Comparison of ENCODE assay signal across 1 cellular context in the genomic region with DNA sequence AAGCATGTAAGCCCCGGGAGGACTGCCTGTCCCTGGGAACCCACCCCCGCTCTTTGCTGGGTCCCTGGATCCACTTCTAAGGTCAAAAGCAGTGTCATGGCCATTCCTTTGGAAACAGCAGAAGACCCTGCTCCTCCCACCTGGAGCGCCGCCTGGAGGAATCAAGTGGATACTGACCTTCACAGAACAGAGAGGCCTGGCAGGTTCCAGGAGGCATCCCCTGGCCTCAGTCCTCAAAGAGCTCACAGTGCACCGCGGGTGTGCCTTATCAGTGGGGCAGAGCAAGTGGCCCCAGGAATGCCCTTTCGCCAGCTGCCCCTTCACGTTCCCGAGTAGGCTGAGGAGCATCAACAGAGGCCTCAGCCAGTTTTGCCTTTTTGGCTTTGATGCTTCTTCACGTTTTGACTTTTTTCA.
TF ChIP-seq lines count a peak whose summit lies in the region.

No MANE protein-coding gene starts in this region.

TF ChIP-seq in HepG2, 621 proteins besides CTCF, POLR2A, EP300 and RAD21 (continued from another document):
- TF ChIP-seq, protein P1, sequence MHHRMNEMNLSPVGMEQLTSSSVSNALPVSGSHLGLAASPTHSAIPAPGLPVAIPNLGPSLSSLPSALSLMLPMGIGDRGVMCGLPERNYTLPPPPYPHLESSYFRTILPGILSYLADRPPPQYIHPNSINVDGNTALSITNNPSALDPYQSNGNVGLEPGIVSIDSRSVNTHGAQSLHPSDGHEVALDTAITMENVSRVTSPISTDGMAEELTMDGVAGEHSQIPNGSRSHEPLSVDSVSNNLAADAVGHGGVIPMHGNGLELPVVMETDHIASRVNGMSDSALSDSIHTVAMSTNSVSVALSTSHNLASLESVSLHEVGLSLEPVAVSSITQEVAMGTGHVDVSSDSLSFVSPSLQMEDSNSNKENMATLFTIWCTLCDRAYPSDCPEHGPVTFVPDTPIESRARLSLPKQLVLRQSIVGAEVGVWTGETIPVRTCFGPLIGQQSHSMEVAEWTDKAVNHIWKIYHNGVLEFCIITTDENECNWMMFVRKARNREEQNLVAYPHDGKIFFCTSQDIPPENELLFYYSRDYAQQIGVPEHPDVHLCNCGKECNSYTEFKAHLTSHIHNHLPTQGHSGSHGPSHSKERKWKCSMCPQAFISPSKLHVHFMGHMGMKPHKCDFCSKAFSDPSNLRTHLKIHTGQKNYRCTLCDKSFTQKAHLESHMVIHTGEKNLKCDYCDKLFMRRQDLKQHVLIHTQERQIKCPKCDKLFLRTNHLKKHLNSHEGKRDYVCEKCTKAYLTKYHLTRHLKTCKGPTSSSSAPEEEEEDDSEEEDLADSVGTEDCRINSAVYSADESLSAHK (CRISPR knock-in tag; IDR thresholded peaks at IDR 0.05; ENCODE audit: borderline replicate concordance): no peak
- TF ChIP-seq KDM3A (CRISPR knock-in tag; IDR thresholded peaks at IDR 0.05; ENCODE audit: low read depth) (no peak), ZNF354B (CRISPR knock-in tag; IDR thresholded peaks at IDR 0.05) (no peak), KDM6A (CRISPR knock-in tag; IDR thresholded peaks at IDR 0.05; ENCODE audit: low read depth) (no peak), ZNF432 (CRISPR knock-in tag; IDR thresholded peaks at IDR 0.05; ENCODE audit: borderline replicate concordance) (no peak), U2AF2 (IDR thresholded peaks at IDR 0.05; ENCODE audit: low read depth, low read length) (no peak), CBX5 (CRISPR knock-in tag; IDR thresholded peaks at IDR 0.05; ENCODE audit: borderline replicate concordance) (peak; percentile 66; the same call in 1 of the 2 replicates), SMAD3 (CRISPR knock-in tag; IDR thresholded peaks at IDR 0.05) (peak; percentile 33; the same call in 1 of the 2 replicates), HNRNPH1 (optimal IDR thresholded peaks at IDR 0.05; ENCODE audit: low read depth, low read length) (no peak), NCOA2 (CRISPR knock-in tag; IDR thresholded peaks at IDR 0.05) (no peak), ZBTB1 (CRISPR knock-in tag; IDR thresholded peaks at IDR 0.05; ENCODE audit: borderline replicate concordance) (no peak), ZNF138 (CRISPR knock-in tag; IDR thresholded peaks at IDR 0.05; ENCODE audit: low read depth) (0 out of 2 replicates have a peak, but pooled peaks have one; percentile 55), ASH2L (IDR thresholded peaks at IDR 0.05; ENCODE audit: insufficient read length, low read depth, low read length) (no peak), CHD4 (IDR thresholded peaks at IDR 0.05; ENCODE audit: borderline replicate concordance, low read length) (0 out of 2 replicates have a peak, but pooled peaks have one; percentile 27)
- TF ChIP-seq, protein P2, sequence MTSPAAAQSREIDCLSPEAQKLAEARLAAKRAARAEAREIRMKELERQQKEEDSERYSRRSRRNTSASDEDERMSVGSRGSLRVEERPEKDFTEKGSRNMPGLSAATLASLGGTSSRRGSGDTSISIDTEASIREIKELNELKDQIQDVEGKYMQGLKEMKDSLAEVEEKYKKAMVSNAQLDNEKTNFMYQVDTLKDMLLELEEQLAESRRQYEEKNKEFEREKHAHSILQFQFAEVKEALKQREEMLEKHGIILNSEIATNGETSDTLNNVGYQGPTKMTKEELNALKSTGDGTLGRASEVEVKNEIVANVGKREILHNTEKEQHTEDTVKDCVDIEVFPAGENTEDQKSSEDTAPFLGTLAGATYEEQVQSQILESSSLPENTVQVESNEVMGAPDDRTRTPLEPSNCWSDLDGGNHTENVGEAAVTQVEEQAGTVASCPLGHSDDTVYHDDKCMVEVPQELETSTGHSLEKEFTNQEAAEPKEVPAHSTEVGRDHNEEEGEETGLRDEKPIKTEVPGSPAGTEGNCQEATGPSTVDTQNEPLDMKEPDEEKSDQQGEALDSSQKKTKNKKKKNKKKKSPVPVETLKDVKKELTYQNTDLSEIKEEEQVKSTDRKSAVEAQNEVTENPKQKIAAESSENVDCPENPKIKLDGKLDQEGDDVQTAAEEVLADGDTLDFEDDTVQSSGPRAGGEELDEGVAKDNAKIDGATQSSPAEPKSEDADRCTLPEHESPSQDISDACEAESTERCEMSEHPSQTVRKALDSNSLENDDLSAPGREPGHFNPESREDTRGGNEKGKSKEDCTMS (CRISPR knock-in tag; conservative IDR thresholded peaks at IDR 0.05): no peak
- TF ChIP-seq, protein P3, sequence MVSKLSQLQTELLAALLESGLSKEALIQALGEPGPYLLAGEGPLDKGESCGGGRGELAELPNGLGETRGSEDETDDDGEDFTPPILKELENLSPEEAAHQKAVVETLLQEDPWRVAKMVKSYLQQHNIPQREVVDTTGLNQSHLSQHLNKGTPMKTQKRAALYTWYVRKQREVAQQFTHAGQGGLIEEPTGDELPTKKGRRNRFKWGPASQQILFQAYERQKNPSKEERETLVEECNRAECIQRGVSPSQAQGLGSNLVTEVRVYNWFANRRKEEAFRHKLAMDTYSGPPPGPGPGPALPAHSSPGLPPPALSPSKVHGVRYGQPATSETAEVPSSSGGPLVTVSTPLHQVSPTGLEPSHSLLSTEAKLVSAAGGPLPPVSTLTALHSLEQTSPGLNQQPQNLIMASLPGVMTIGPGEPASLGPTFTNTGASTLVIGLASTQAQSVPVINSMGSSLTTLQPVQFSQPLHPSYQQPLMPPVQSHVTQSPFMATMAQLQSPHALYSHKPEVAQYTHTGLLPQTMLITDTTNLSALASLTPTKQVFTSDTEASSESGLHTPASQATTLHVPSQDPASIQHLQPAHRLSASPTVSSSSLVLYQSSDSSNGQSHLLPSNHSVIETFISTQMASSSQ (IDR thresholded peaks at IDR 0.05; ENCODE audit: low read depth): no peak
- TF ChIP-seq, protein P3 (CRISPR knock-in tag; IDR thresholded peaks at IDR 0.05; ENCODE audit: borderline replicate concordance): no peak
- TF ChIP-seq, protein P4, sequence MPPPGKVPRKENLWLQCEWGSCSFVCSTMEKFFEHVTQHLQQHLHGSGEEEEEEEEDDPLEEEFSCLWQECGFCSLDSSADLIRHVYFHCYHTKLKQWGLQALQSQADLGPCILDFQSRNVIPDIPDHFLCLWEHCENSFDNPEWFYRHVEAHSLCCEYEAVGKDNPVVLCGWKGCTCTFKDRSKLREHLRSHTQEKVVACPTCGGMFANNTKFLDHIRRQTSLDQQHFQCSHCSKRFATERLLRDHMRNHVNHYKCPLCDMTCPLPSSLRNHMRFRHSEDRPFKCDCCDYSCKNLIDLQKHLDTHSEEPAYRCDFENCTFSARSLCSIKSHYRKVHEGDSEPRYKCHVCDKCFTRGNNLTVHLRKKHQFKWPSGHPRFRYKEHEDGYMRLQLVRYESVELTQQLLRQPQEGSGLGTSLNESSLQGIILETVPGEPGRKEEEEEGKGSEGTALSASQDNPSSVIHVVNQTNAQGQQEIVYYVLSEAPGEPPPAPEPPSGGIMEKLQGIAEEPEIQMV (CRISPR knock-in tag; IDR thresholded peaks at IDR 0.05; ENCODE audit: low read depth): no peak
- TF ChIP-seq, protein P5, sequence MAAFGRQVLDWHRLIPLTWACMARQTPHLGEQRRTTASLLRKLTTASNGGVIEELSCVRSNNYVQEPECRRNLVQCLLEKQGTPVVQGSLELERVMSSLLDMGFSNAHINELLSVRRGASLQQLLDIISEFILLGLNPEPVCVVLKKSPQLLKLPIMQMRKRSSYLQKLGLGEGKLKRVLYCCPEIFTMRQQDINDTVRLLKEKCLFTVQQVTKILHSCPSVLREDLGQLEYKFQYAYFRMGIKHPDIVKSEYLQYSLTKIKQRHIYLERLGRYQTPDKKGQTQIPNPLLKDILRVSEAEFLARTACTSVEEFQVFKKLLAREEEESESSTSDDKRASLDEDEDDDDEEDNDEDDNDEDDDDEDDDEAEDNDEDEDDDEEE (CRISPR knock-in tag; IDR thresholded peaks at IDR 0.05): no peak
